Comparison of ENCODE assay signal across 8 cellular contexts in genomic region chr5:140108093-140109049, GRCh38. TPM values are rescaled to one million over a fixed set of nuclear protein-coding genes. Genes with fewer than 3 reads are reported as not detected.
DNase-seq lines count a peak whose midpoint lies in the region; ATAC-seq and TF ChIP-seq lines count a peak whose summit lies in the region.

No MANE protein-coding gene starts in this region.

- peak; percentile 56 for DNase-seq in Right ventricle myocardium inferior (ENCODE audit: missing footprints)
- no peak for DNase-seq in cardiac septum (ENCODE audit: low spot score)
- DNase-seq in RWPE2 (ENCODE audit: low spot score), result peak; percentile 66
- peak; percentile 47 for DNase-seq in MCF 10A (ENCODE audit: unreplicated experiment)
- DNase-seq in left colon, result peak; percentile 51 to 58
- peak; percentile 30 to 36 for DNase-seq in stimulated activated naive CD8-positive, alpha-beta T cell treated with anti-CD3 and anti-CD28 coated beads, Interleukin-15, amount 100 ng/mL, for 72 hours
- DNase-seq in middle frontal gyrus (ENCODE audit: extremely low spot score, low spot score), result no peak

- CTCF ChIA-PET in MCF 10A (lab: Yijun Ruan, JAX), result interaction anchor here (0.6 to 3.3 kb wide), 15 partner anchors 10 to 670 kb away, joined by 3 to 17 read pairs (median 3); no protein-coding TSS in a partner anchor

- POLR2A ChIA-PET in MCF 10A (lab: Yijun Ruan, JAX), result interaction anchor here (0.6 to 6.3 kb wide), 29 partner anchors 9 to 1629 kb away, joined by 3 to 147 read pairs (median 5); partner anchors contain the start of genes CYSTM1, HBEGF, NRG2 and PFDN1

- no peak for TF ChIP-seq CTCF in RWPE2 (IDR thresholded peaks at IDR 0.05; ENCODE audit: poor library complexity, severe bottlenecking)
- no peak for TF ChIP-seq CTCF in MCF 10A (IDR thresholded peaks at IDR 0.05; ENCODE audit: unreplicated experiment)

- no peaks in the 10 kb centered on the region for H3K9me3 ChIP-seq in RWPE2 (ENCODE audit: severe bottlenecking)

- no peaks in the 10 kb centered on the region for H3K27me3 Mint-ChIP-seq in MCF 10A (ENCODE audit: insufficient read depth, unreplicated experiment)
- H3K27me3 Mint-ChIP-seq in stimulated activated naive CD8-positive, alpha-beta T cell treated with anti-CD3 and anti-CD28 coated beads, Interleukin-15, amount 100 ng/mL, for 72 hours, result peaks cover 17% of the 10 kb centered on the region

- peak overlapping the region; percentile 98 for H3K27ac Mint-ChIP-seq in MCF 10A (ENCODE audit: low read depth, unreplicated experiment)
- H3K27ac Mint-ChIP-seq in stimulated activated naive CD8-positive, alpha-beta T cell treated with anti-CD3 and anti-CD28 coated beads, Interleukin-15, amount 100 ng/mL, for 72 hours, result peak overlapping the region; percentile 88 to 97

- intact Hi-C loops in Right ventricle myocardium inferior (cut with DNase I), result loop anchor here (2.0 kb wide), 1 partner anchor 34 kb away; no protein-coding TSS in a partner anchor
- intact Hi-C loops in cardiac septum (cut with DNase I), result loop anchor here (5.0 kb wide), 1 partner anchor 39 kb away; no protein-coding TSS in a partner anchor
- intact Hi-C loops in MCF 10A (cut with micrococcal nuclease), result no loop called here
- intact Hi-C loops in left colon (cut with DNase I, micrococcal nuclease), result no loop called here

- BruUV-seq in MCF 10A (replicated peaks; lab: Mats Ljungman, UMichigan), result no TSS peak

- no peaks in the 10 kb centered on the region for H3K27me3 ChIP-seq in RWPE2 (ENCODE audit: insufficient read depth, poor library complexity, severe bottlenecking)

- peaks cover 10% of the 10 kb centered on the region for H3K36me3 Mint-ChIP-seq in MCF 10A (ENCODE audit: insufficient read depth, unreplicated experiment)

- H3K4me3 ChIP-seq in RWPE2 (ENCODE audit: severe bottlenecking), result peak overlapping the region; percentile 49

- H3K9me3 Mint-ChIP-seq in MCF 10A (ENCODE audit: unreplicated experiment), result no peaks in the 10 kb centered on the region
- no peaks in the 10 kb centered on the region for H3K9me3 Mint-ChIP-seq in stimulated activated naive CD8-positive, alpha-beta T cell treated with anti-CD3 and anti-CD28 coated beads, Interleukin-15, amount 100 ng/mL, for 72 hours

- H3K4me3 Mint-ChIP-seq in MCF 10A (ENCODE audit: unreplicated experiment), result peak overlapping the region; percentile 97
- H3K4me3 Mint-ChIP-seq in stimulated activated naive CD8-positive, alpha-beta T cell treated with anti-CD3 and anti-CD28 coated beads, Interleukin-15, amount 100 ng/mL, for 72 hours, result peak overlapping the region; percentile 91 to 92

- H3K4me1 Mint-ChIP-seq in MCF 10A (ENCODE audit: insufficient read depth, unreplicated experiment), result peaks cover 50% of the 10 kb centered on the region
- peaks cover 51% of the 10 kb centered on the region for H3K4me1 Mint-ChIP-seq in stimulated activated naive CD8-positive, alpha-beta T cell treated with anti-CD3 and anti-CD28 coated beads, Interleukin-15, amount 100 ng/mL, for 72 hours

- H3K4me1 ChIP-seq in RWPE2 (ENCODE audit: insufficient read depth, poor library complexity, severe bottlenecking), result peaks cover 21% of the 10 kb centered on the region

- no peaks in the 10 kb centered on the region for H3K36me3 ChIP-seq in RWPE2 (ENCODE audit: low read depth)

- ATAC-seq in Right ventricle myocardium inferior, result no peak
- peak; percentile 15 for ATAC-seq in RWPE2 (ENCODE audit: low read depth)
- peak; percentile 37 for ATAC-seq in left colon
- ATAC-seq in stimulated activated naive CD8-positive, alpha-beta T cell treated with anti-CD3 and anti-CD28 coated beads, Interleukin-15, amount 100 ng/mL, for 72 hours, result peak; percentile 7
- no peak for ATAC-seq in GM21515 (IDR thresholded peaks at IDR 0.05; ENCODE audit: unreplicated experiment)

- peak overlapping the region; percentile 61 for H3K27ac ChIP-seq in RWPE2 (ENCODE audit: poor library complexity, severe bottlenecking)

RNA-seq across cellular contexts. Expression of gene PURA, which starts 5.5 kb away (rescaled TPM):
- 22.2 TPM for total RNA-seq in Right ventricle myocardium inferior
- total RNA-seq in cardiac septum, result 30.7 TPM
- 20.1 and 24.6 TPM in 2 replicates for total RNA-seq in MCF 10A (2022)
- 10 to 100 TPM; 19.5 to 20.0 TPM for total RNA-seq in left colon

RNA-seq across cellular contexts. Expression of gene IGIP, which starts 17.4 kb away (rescaled TPM):
- total RNA-seq in Right ventricle myocardium inferior (10.1 TPM), cardiac septum (15.9 TPM), MCF 10A (2022) (7.5 and 8.3 TPM in 2 replicates), left colon (1 to 10 TPM; 8.6 to 9.3 TPM)

Comparison
In these comparisons a context has a peak if more than half of its experiments do, and no peak if none do; other contexts are left out.
1. DNase-seq: peak in Right ventricle myocardium inferior (single experiment), RWPE2 (single experiment), MCF 10A (single experiment), left colon (2 of 2) and stimulated activated naive CD8-positive, alpha-beta T cell treated with anti-CD3 and anti-CD28 coated beads, Interleukin-15, amount 100 ng/mL, for 72 hours (2 of 2); none in cardiac septum (single experiment) and middle frontal gyrus (single experiment).
2. ATAC-seq: peak in RWPE2 (single experiment), left colon (single experiment) and stimulated activated naive CD8-positive, alpha-beta T cell treated with anti-CD3 and anti-CD28 coated beads, Interleukin-15, amount 100 ng/mL, for 72 hours (single experiment); none in Right ventricle myocardium inferior (single experiment) and GM21515 (single experiment).
3. intact Hi-C loops: an anchor here in Right ventricle myocardium inferior (2.0 kb wide) and cardiac septum (5.0 kb wide); none called in MCF 10A and left colon.